ENCODE assay signal across 23 cellular contexts in genomic region chr11:58067685-58068084, GRCh38. TPM values are rescaled to one million over a fixed set of nuclear protein-coding genes. Genes with fewer than 3 reads are reported as not detected.
DNase-seq lines count a peak whose midpoint lies in the region; ATAC-seq and TF ChIP-seq lines count a peak whose summit lies in the region.
"Had no signal": no experiment of that assay in that cellular context is flagged by ENCODE, and none has a peak within 500 bp of the region (broad histone marks: within the 10 kb centered on the region; RNA-seq: fewer than 3 reads in every experiment).

No MANE protein-coding gene starts in this region.

- CTCF ChIA-PET in activated naive CD4-positive, alpha-beta T cell treated with anti-CD3 and anti-CD28 coated beads for 36 hours (lab: Charles Lee) = interaction anchor here (0.7 kb wide), 1 partner anchor 9 kb away, joined by 3 read pairs; no protein-coding TSS in a partner anchor

- no peaks in the 10 kb centered on the region for H3K27me3 Mint-ChIP-seq in activated naive CD4-positive, alpha-beta T cell treated with anti-CD3 and anti-CD28 coated beads for 36 hours (ENCODE audit: low read depth)

- no peak overlapping the region for H3K27ac Mint-ChIP-seq in activated naive CD4-positive, alpha-beta T cell treated with anti-CD3 and anti-CD28 coated beads for 36 hours
- H3K27ac Mint-ChIP-seq: B cell, HFFc6 had no signal

- ATAC-seq in left ventricle myocardium superior (peak; percentile 34), left cardiac atrium (no peak), left lung (peak; percentile 36), HG03354 (IDR thresholded peaks at IDR 0.05; ENCODE audit: poor library complexity, severe bottlenecking, unreplicated experiment) (no peak), GM21447 (IDR thresholded peaks at IDR 0.05; ENCODE audit: unreplicated experiment) (no peak)

- H3K4me3 ChIP-seq in epithelial cell of esophagus (ENCODE audit: low read length) (no peak overlapping the region), left lung (no peak overlapping the region)
- H3K4me3 ChIP-seq: SK-N-MC had no signal

- H3K9me3 ChIP-seq in left lung = no peaks in the 10 kb centered on the region

- no peak overlapping the region for H3K27ac ChIP-seq in left lung
- H3K27ac ChIP-seq: SK-N-MC had no signal

- no peaks in the 10 kb centered on the region for H3K27me3 ChIP-seq in left lung

- intact Hi-C loops in left ventricle myocardium superior (cut with micrococcal nuclease) (no loop called here), left cardiac atrium (cut with DNase I) (no loop called here), left lung (cut with DNase I) (no loop called here)
- intact Hi-C loops in activated naive CD4-positive, alpha-beta T cell treated with anti-CD3 and anti-CD28 coated beads for 36 hours (cut with micrococcal nuclease) = no loop called here

- H3K36me3 Mint-ChIP-seq in activated naive CD4-positive, alpha-beta T cell treated with anti-CD3 and anti-CD28 coated beads for 36 hours (ENCODE audit: low read depth) = no peaks in the 10 kb centered on the region

- DNase-seq in left ventricle myocardium superior (no peak), left cardiac atrium (no peak), epithelial cell of esophagus (ENCODE audit: low read depth) (peak; percentile 31), left lung (no peak), SHP77 treated with DMSO at 0.1 percent for 48 hours (lab: John Stamatoyannopoulos, UW) (no peak)
- DNase-seq in activated naive CD4-positive, alpha-beta T cell treated with anti-CD3 and anti-CD28 coated beads for 36 hours = no peak
- DNase-seq: COR-L47; HFFc6; NCI-H1048; NCI-H1436 treated with DMSO at 0.1 percent for 48 hours; NCI-H2081 treated with DMSO at 0.1 percent for 48 hours; NCI-H748 treated with DMSO at 0.1 percent for 48 hours; NK-92 treated with Interleukin-12 subunit alpha and Interleukin-12 subunit beta, amount 100 ng/mL, for 24 hours; Right ventricle myocardium superior had no signal

- no peaks in the 10 kb centered on the region for H3K9me3 Mint-ChIP-seq in activated naive CD4-positive, alpha-beta T cell treated with anti-CD3 and anti-CD28 coated beads for 36 hours
- H3K9me3 Mint-ChIP-seq: HFFc6 had no signal

- TF ChIP-seq CTCF in epithelial cell of esophagus (IDR thresholded peaks at IDR 0.05; ENCODE audit: insufficient read depth, low read depth, low read length, missing control alignments) = no peak
- no peak for TF ChIP-seq CTCF in left lung (IDR thresholded peaks at IDR 0.05)

- no peak overlapping the region for H3K4me3 Mint-ChIP-seq in activated naive CD4-positive, alpha-beta T cell treated with anti-CD3 and anti-CD28 coated beads for 36 hours
- H3K4me3 Mint-ChIP-seq: B cell, HFFc6 had no signal

- H3K4me1 ChIP-seq in left lung = no peaks in the 10 kb centered on the region

- H3K4me1 Mint-ChIP-seq in activated naive CD4-positive, alpha-beta T cell treated with anti-CD3 and anti-CD28 coated beads for 36 hours (ENCODE audit: low read depth) = no peaks in the 10 kb centered on the region
- H3K4me1 Mint-ChIP-seq: B cell had no signal

- H3K36me3 ChIP-seq in left lung = no peaks in the 10 kb centered on the region

RNA-seq across cellular contexts. Expression of gene OR6Q1, which starts 36.9 kb away (rescaled TPM):
- not detected for total RNA-seq in left ventricle myocardium superior
- not detected for total RNA-seq in left cardiac atrium
- total RNA-seq in left lung = not detected
- total RNA-seq in activated naive CD4-positive, alpha-beta T cell treated with anti-CD3 and anti-CD28 coated beads for 36 hours = not detected
- total RNA-seq: A172, B cell, H4, HFFc6, HT-29, MCF 10A, NCI-H460, Right ventricle myocardium superior had no signal

RNA-seq across cellular contexts. Expression of gene OR9Q1, which starts 44.0 kb away (rescaled TPM):
- total RNA-seq in left ventricle myocardium superior = not detected
- total RNA-seq in left cardiac atrium = not detected
- total RNA-seq in left lung = not detected
- not detected for total RNA-seq in activated naive CD4-positive, alpha-beta T cell treated with anti-CD3 and anti-CD28 coated beads for 36 hours
- total RNA-seq: A172, B cell, H4, HFFc6, HT-29, MCF 10A, NCI-H460, Right ventricle myocardium superior had no signal

RNA-seq across cellular contexts. Expression of gene OR9I1, which starts 57.6 kb away (rescaled TPM):
- total RNA-seq in left ventricle myocardium superior = not detected
- not detected for total RNA-seq in left cardiac atrium
- total RNA-seq in left lung = not detected
- total RNA-seq in activated naive CD4-positive, alpha-beta T cell treated with anti-CD3 and anti-CD28 coated beads for 36 hours = not detected
- total RNA-seq: A172, B cell, H4, HFFc6, HT-29, MCF 10A, NCI-H460, Right ventricle myocardium superior had no signal

Comparison
In these comparisons a context has a peak if more than half of its experiments do, and no peak if none do; other contexts are left out.
1. ATAC-seq: peak in left ventricle myocardium superior (single experiment) and left lung (single experiment); none in left cardiac atrium (0 of 2), HG03354 (single experiment) and GM21447 (single experiment).